In the genomic region with DNA sequence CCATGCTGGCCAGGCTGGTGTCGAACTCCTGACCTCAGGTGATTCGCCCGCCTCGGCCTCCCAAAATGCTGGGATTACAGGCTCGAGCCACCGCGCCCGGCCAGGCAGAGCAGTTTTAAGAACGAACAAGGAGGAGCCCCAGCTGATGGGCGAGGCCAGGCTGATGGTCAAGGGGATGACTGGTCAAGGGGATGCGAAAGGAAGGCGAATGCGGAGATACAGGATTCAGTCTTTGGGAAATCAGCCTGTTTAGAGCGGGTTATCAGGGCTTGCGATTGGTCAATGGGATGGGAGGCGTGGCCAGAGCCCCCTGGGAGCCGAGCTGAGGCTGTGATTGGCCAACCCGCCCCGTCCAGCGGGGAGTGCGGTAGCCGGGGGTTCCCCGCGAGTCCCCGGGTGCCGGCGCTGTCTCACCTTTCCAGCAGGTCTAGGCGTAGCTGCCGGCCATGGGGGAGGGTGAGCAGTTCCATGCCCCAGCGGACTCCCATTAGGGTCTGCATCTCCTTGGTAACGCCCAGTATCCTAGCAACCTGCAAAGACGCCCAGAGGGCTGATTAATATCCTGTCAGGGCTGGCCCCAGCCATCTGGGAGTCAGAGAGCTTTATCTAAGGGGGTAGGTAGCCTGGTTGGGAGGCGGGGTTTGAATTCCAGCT, we compare ENCODE assay signal across 9 cellular contexts. TPM values are rescaled to one million over a fixed set of nuclear protein-coding genes. Genes with fewer than 3 reads are reported as not detected.
DNase-seq lines count a peak whose midpoint lies in the region; ATAC-seq and TF ChIP-seq lines count a peak whose summit lies in the region.
"Had no signal": no experiment of that assay in that cellular context is flagged by ENCODE, and none has a peak within 500 bp of the region (broad histone marks: within the 10 kb centered on the region; RNA-seq: fewer than 3 reads in every experiment).

No MANE protein-coding gene starts in this region.

- no peak for TF ChIP-seq CTCF in esophagus muscularis mucosa (IDR thresholded peaks at IDR 0.05)
- TF ChIP-seq CTCF in omental fat pad (IDR thresholded peaks at IDR 0.05) = no peak

- 40% methylated on average over 29 of the region's 33 CpGs for WGBS in esophagus muscularis mucosa

- TF ChIP-seq EP300 in esophagus muscularis mucosa (IDR thresholded peaks at IDR 0.05) = no peak

- H3K27ac ChIP-seq in esophagus muscularis mucosa (replicated peaks in 1 of 4) = peak overlapping the region; percentile 20 to 59 (median 30)

- H3K9me3 Mint-ChIP-seq in naive thymus-derived CD8-positive, alpha-beta T cell = no peaks in the 10 kb centered on the region

- DNase-seq in Daoy (ENCODE audit: low read depth) (peak; percentile 94), NCI-H2171 (lab: John Stamatoyannopoulos, UW) (peak; percentile 100), esophagus muscularis mucosa (ENCODE audit: extremely low spot score) (no peak), omental fat pad (ENCODE audit: low spot score) (no peak), ureter (ENCODE audit: low spot score) (no peak), NK-92 (lab: John Stamatoyannopoulos, UW; ENCODE audit: unreplicated experiment) (no peak)
- DNase-seq in naive thymus-derived CD8-positive, alpha-beta T cell = no peak

- H3K36me3 Mint-ChIP-seq in naive thymus-derived CD8-positive, alpha-beta T cell = peaks cover 4 to 73% (median 9%) of the 10 kb centered on the region in 3 donors

- POLR2A ChIA-PET in naive thymus-derived CD8-positive, alpha-beta T cell (lab: Charles Lee) = interaction anchor here (0.6 to 6.5 kb wide), 3 partner anchors 26 to 164 kb away, joined by 3 to 66 read pairs (median 8); no protein-coding TSS in a partner anchor

- H3K4me3 ChIP-seq in esophagus muscularis mucosa = peak overlapping the region; percentile 21 to 36 (median 30)

- H3K4me1 Mint-ChIP-seq in naive thymus-derived CD8-positive, alpha-beta T cell = peaks cover 6 to 16% (median 11%) of the 10 kb centered on the region in 4 donors

- no peaks in the 10 kb centered on the region for H3K27me3 Mint-ChIP-seq in naive thymus-derived CD8-positive, alpha-beta T cell

- no peak overlapping the region for H3K4me3 Mint-ChIP-seq in naive thymus-derived CD8-positive, alpha-beta T cell

- ATAC-seq in omental fat pad (ENCODE audit: low FRiP score) (peak; percentile 63), GM18861 (IDR thresholded peaks at IDR 0.05; ENCODE audit: unreplicated experiment) (no peak)
- ATAC-seq in naive thymus-derived CD8-positive, alpha-beta T cell = no peak

- peaks cover 0 to 95% (median 25%) of the 10 kb centered on the region in 4 donors for H3K36me3 ChIP-seq in esophagus muscularis mucosa

- H3K9me3 ChIP-seq in esophagus muscularis mucosa = no peaks in the 10 kb centered on the region

- H3K27ac Mint-ChIP-seq in naive thymus-derived CD8-positive, alpha-beta T cell = peak overlapping the region in 3 of 10 donors; percentile 27 to 84 (median 39)

- peaks cover 0 to 53% (median 7%) of the 10 kb centered on the region in 4 donors for H3K27me3 ChIP-seq in esophagus muscularis mucosa

- no peak for TF ChIP-seq POLR2A in esophagus muscularis mucosa (IDR thresholded peaks at IDR 0.05; ENCODE audit: low read depth)

- intact Hi-C loops in esophagus muscularis mucosa (cut with DNase I) = no loop called here

- H3K4me1 ChIP-seq in esophagus muscularis mucosa = peaks cover 24 to 31% (median 27%) of the 10 kb centered on the region in 4 donors

RNA-seq across cellular contexts. Expression of a gene that starts 7.5 kb away (rescaled TPM):
- 5.3 and 18.9 TPM in 2 replicates for total RNA-seq in Daoy (2014; rRNA removed; shearing (Covaris generic))
- 1 to 10 TPM; 5.4 to 9.2 (median 7.0) TPM for total RNA-seq in esophagus muscularis mucosa
- total RNA-seq in omental fat pad = 10 to 100 TPM in 2 of 4 donors, 1 to 10 TPM in 2; 6.2 to 15.8 (median 11.0) TPM
- 9.9 TPM for total RNA-seq in ureter
- total RNA-seq in naive thymus-derived CD8-positive, alpha-beta T cell = 10 to 100 TPM in 1 of 2 experiments, 1 to 10 TPM in 1; 9.8 to 13.9 TPM
- 10 to 100 TPM; 18.1 to 24.7 (median 23.5) TPM for polyA plus RNA-seq in naive thymus-derived CD8-positive, alpha-beta T cell

RNA-seq across cellular contexts. Expression of a gene that starts 26.7 kb away (rescaled TPM):
- total RNA-seq in Daoy (2014; rRNA removed; shearing (Covaris generic)) = 0.06 TPM in 1 of 2 replicates, not detected in the other
- total RNA-seq in esophagus muscularis mucosa = under 1 TPM in 3 of 4 donors, not detected in 1; under 0.01 to 0.17 (median 0.11) TPM
- under 1 TPM in 1 of 4 donors, not detected in 3; 0.28 TPM for total RNA-seq in omental fat pad
- 0.34 TPM for total RNA-seq in ureter
- total RNA-seq in naive thymus-derived CD8-positive, alpha-beta T cell = 1 to 10 TPM; 7.2 to 8.2 TPM
- 1 to 10 TPM; 1.8 to 4.4 (median 3.0) TPM for polyA plus RNA-seq in naive thymus-derived CD8-positive, alpha-beta T cell

RNA-seq across cellular contexts. Expression of a gene that starts 27.1 kb away (rescaled TPM):
- total RNA-seq in Daoy (2014; rRNA removed; shearing (Covaris generic)) = 17.4 and 31.4 TPM in 2 replicates
- total RNA-seq in esophagus muscularis mucosa (10 to 100 TPM; 16.8 to 23.5 (median 20.5) TPM), omental fat pad (10 to 100 TPM; 13.4 to 33.5 (median 23.6) TPM), ureter (12.5 TPM)
- total RNA-seq in naive thymus-derived CD8-positive, alpha-beta T cell = 1 to 10 TPM; 8.8 to 8.9 TPM
- 10 to 100 TPM; 26.2 to 37.7 (median 30.9) TPM for polyA plus RNA-seq in naive thymus-derived CD8-positive, alpha-beta T cell

RNA-seq across cellular contexts. Expression of a gene that starts 35.8 kb away (rescaled TPM):
- total RNA-seq in Daoy (2014; rRNA removed; shearing (Covaris generic)) = not detected in 2 replicates
- under 1 TPM in 2 of 4 donors, not detected in 2; 0.26 to 0.42 TPM for total RNA-seq in esophagus muscularis mucosa
- total RNA-seq in omental fat pad = 1 to 10 TPM in 1 of 4 donors, under 1 TPM in 1, not detected in 2; 0.24 to 1.0 TPM
- total RNA-seq in ureter = 1.5 TPM
- under 1 TPM; 0.58 to 0.99 TPM for total RNA-seq in naive thymus-derived CD8-positive, alpha-beta T cell
- polyA plus RNA-seq in naive thymus-derived CD8-positive, alpha-beta T cell = under 1 TPM; 0.18 to 0.32 (median 0.23) TPM
- total RNA-seq: subcutaneous adipose tissue had no signal

RNA-seq across cellular contexts. Expression of a gene that starts 35.9 kb away (rescaled TPM):
- not detected in 2 replicates for total RNA-seq in Daoy (2014; rRNA removed; shearing (Covaris generic))
- 10 to 100 TPM in 3 of 4 donors, 1 to 10 TPM in 1; 5.0 to 18.1 (median 14.3) TPM for total RNA-seq in esophagus muscularis mucosa
- 10 to 100 TPM in 3 of 4 donors, 1 to 10 TPM in 1; 7.1 to 33.6 (median 17.2) TPM for total RNA-seq in omental fat pad
- 15.7 TPM for total RNA-seq in ureter
- total RNA-seq in naive thymus-derived CD8-positive, alpha-beta T cell = 10 to 100 TPM; 42.8 to 45.1 TPM
- polyA plus RNA-seq in naive thymus-derived CD8-positive, alpha-beta T cell = 10 to 100 TPM; 13.8 to 50.8 (median 23.5) TPM

Comparison
In these comparisons a context has a peak if more than half of its experiments do, and no peak if none do; other contexts are left out.
1. DNase-seq: peak in Daoy (single experiment) and NCI-H2171 (single experiment); none in esophagus muscularis mucosa (single experiment), omental fat pad (single experiment), ureter (single experiment), naive thymus-derived CD8-positive, alpha-beta T cell (0 of 10) and NK-92 (single experiment).